In the genomic region with DNA sequence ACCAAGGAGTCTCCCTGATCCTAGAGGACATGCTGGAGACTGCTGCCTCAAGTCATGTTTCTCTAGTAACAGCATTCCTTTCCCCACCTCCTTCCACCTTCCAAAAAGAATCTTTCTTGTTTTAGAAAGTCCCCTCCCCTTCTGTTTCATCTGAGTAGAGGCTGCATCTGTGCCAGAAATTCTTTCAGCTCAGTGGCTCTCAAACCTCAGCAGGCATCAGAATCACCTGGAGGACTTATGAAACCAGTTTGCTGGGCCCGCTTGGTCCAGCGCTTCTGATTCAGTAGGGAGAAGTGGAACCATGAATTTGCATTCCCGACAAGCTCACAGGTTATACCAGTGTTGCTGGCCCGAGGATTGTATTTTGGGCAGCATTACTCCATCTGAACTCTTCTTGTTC, we compare ENCODE assay signal across 20 cellular contexts.
"Had no signal": no experiment of that assay in that cellular context is flagged by ENCODE, and none has a peak within 500 bp of the region (broad histone marks: within the 10 kb centered on the region; RNA-seq: fewer than 3 reads in every experiment).

No MANE protein-coding gene starts in this region.

- H3K4me1 ChIP-seq: breast epithelium, left lung, pancreas, testis, upper lobe of left lung had no signal

- H3K4me1 Mint-ChIP-seq: activated CD4-positive, alpha-beta T cell treated with anti-CD3 and anti-CD28 coated beads, Interleukin-2, amount 10 ng/mL, durations not matched to agents 7 days and 5 days; activated naive CD4-positive, alpha-beta T cell treated with anti-CD3 and anti-CD28 coated beads, Interleukin-2, amount 10 ng/mL, durations not matched to agents 7 days and 5 days; activated naive CD8-positive, alpha-beta T cell treated with anti-CD3 and anti-CD28 coated beads, Interleukin-2, amount 50 U/mL, for 24 hours; neural crest cell; stimulated activated memory B cell treated with anti-CD40 and anti-IgM and Interleukin-4, amounts not matched to agents 10 μg/mL and 1 μg/mL and 100 μg/mL, for 72 hours had no signal

- DNase-seq: activated CD4-positive, alpha-beta T cell treated with anti-CD3 and anti-CD28 coated beads, Interleukin-2, amount 10 ng/mL, durations not matched to agents 7 days and 5 days; activated CD8-positive, alpha-beta memory T cell treated with anti-CD3 and anti-CD28 coated beads, Interleukin-2, amount 50 U/mL, for 48 hours; activated effector memory CD4-positive, alpha-beta T cell treated with Interleukin-2 at 50 U/mL for 16 hours; activated naive CD4-positive, alpha-beta T cell treated with anti-CD3 and anti-CD28 coated beads, Interleukin-2, amount 10 ng/mL, durations not matched to agents 7 days and 5 days; activated naive CD8-positive, alpha-beta T cell treated with anti-CD3 and anti-CD28 coated beads, Interleukin-2, amount 50 U/mL, for 24 hours; activated T-cell treated with anti-CD3 and anti-CD28 coated beads, Interleukin-2, amount 50 U/mL, for 48 hours; cerebellar nuclear complex; effector CD8-positive, alpha-beta T cell; islet precursor cell; left lung; pancreas; right lobe of liver; stimulated activated CD4-positive, alpha-beta T cell treated with anti-CD3 and anti-CD28 coated beads, Interleukin-4, amount 100 ng/mL, for 4 hours; T1000; testis; upper lobe of left lung had no signal

- H3K36me3 Mint-ChIP-seq: activated naive CD4-positive, alpha-beta T cell treated with anti-CD3 and anti-CD28 coated beads, Interleukin-2, amount 10 ng/mL, durations not matched to agents 7 days and 5 days; stimulated activated memory B cell treated with anti-CD40 and anti-IgM and Interleukin-4, amounts not matched to agents 10 μg/mL and 1 μg/mL and 100 μg/mL, for 72 hours had no signal

- H3K9me3 ChIP-seq: breast epithelium, left lung, pancreas, right lobe of liver, testis, upper lobe of left lung had no signal

- H3K27ac ChIP-seq: breast epithelium, hepatocyte, left lung, pancreas, right lobe of liver, testis, upper lobe of left lung had no signal

- H3K27me3 ChIP-seq: breast epithelium, hepatocyte, left lung, pancreas, right lobe of liver, testis, upper lobe of left lung had no signal

- H3K9me3 Mint-ChIP-seq: activated CD4-positive, alpha-beta T cell treated with anti-CD3 and anti-CD28 coated beads, Interleukin-2, amount 10 ng/mL, durations not matched to agents 7 days and 5 days; activated naive CD4-positive, alpha-beta T cell treated with anti-CD3 and anti-CD28 coated beads, Interleukin-2, amount 10 ng/mL, durations not matched to agents 7 days and 5 days; activated naive CD8-positive, alpha-beta T cell treated with anti-CD3 and anti-CD28 coated beads, Interleukin-2, amount 50 U/mL, for 24 hours; stimulated activated memory B cell treated with anti-CD40 and anti-IgM and Interleukin-4, amounts not matched to agents 10 μg/mL and 1 μg/mL and 100 μg/mL, for 72 hours had no signal

- H3K36me3 ChIP-seq: breast epithelium, left lung, pancreas, right lobe of liver, upper lobe of left lung had no signal

- H3K4me3 Mint-ChIP-seq: activated CD4-positive, alpha-beta T cell treated with anti-CD3 and anti-CD28 coated beads, Interleukin-2, amount 10 ng/mL, durations not matched to agents 7 days and 5 days; activated naive CD4-positive, alpha-beta T cell treated with anti-CD3 and anti-CD28 coated beads, Interleukin-2, amount 10 ng/mL, durations not matched to agents 7 days and 5 days; activated naive CD8-positive, alpha-beta T cell treated with anti-CD3 and anti-CD28 coated beads, Interleukin-2, amount 50 U/mL, for 24 hours; neural crest cell; stimulated activated memory B cell treated with anti-CD40 and anti-IgM and Interleukin-4, amounts not matched to agents 10 μg/mL and 1 μg/mL and 100 μg/mL, for 72 hours had no signal

- H3K27ac Mint-ChIP-seq: activated CD4-positive, alpha-beta T cell treated with anti-CD3 and anti-CD28 coated beads, Interleukin-2, amount 10 ng/mL, durations not matched to agents 7 days and 5 days; activated naive CD4-positive, alpha-beta T cell treated with anti-CD3 and anti-CD28 coated beads, Interleukin-2, amount 10 ng/mL, durations not matched to agents 7 days and 5 days; activated naive CD8-positive, alpha-beta T cell treated with anti-CD3 and anti-CD28 coated beads, Interleukin-2, amount 50 U/mL, for 24 hours; stimulated activated memory B cell treated with anti-CD40 and anti-IgM and Interleukin-4, amounts not matched to agents 10 μg/mL and 1 μg/mL and 100 μg/mL, for 72 hours had no signal

- H3K4me3 ChIP-seq: breast epithelium, hepatocyte, left lung, pancreas, right lobe of liver, testis, upper lobe of left lung had no signal

- ATAC-seq: activated naive CD8-positive, alpha-beta T cell treated with anti-CD3 and anti-CD28 coated beads, Interleukin-2, amount 50 U/mL, for 24 hours; left lung; pancreas; right lobe of liver; stimulated activated memory B cell treated with anti-CD40 and anti-IgM and Interleukin-4, amounts not matched to agents 10 μg/mL and 1 μg/mL and 100 μg/mL, for 72 hours had no signal

- H3K27me3 Mint-ChIP-seq: activated naive CD8-positive, alpha-beta T cell treated with anti-CD3 and anti-CD28 coated beads, Interleukin-2, amount 50 U/mL, for 24 hours; stimulated activated memory B cell treated with anti-CD40 and anti-IgM and Interleukin-4, amounts not matched to agents 10 μg/mL and 1 μg/mL and 100 μg/mL, for 72 hours had no signal
